In the genomic region with DNA sequence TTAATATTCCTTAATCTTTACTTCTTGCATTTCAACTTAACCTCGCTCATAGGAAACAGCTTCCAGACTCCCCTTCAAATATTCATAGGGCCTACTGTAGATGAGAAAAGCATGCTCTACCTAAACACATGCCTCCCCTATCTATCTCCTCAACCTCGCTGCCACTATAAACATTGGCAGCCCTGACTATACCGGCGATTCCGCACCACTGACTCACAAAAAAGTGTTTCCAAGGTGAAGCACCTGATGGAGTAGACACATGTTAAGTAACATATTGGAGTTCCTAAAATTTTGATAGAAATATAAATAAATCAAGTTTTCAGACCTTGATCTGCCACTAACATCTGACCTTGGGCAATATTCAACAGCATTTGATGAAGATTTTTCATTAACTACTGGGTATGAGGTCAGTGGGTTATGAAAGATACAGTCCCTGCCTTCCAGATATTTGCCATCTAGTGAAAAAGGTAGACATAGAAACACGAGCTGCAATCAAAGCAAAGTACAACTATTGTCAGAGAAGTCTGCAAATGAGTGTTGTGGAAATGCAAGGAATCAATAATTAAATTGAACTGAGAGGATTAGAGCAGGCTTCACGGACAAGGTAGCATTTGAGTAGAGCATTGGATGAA, we compare ENCODE assay signal across 22 cellular contexts.
"Had no signal": no experiment of that assay in that cellular context is flagged by ENCODE, and none has a peak within 500 bp of the region (broad histone marks: within the 10 kb centered on the region; RNA-seq: fewer than 3 reads in every experiment).

No MANE protein-coding gene starts in this region.

- H3K36me3 Mint-ChIP-seq: activated naive CD4-positive, alpha-beta T cell treated with anti-CD3 and anti-CD28 coated beads, Interleukin-2, amount 10 ng/mL, durations not matched to agents 7 days and 5 days; mesothelial cell of epicardium; naive thymus-derived CD8-positive, alpha-beta T cell; neural progenitor cell had no signal

- DNase-seq: activated B cell treated with CpG ODN at 0.5 μM for 24 hours; activated CD4-positive, alpha-beta T cell treated with anti-CD3 and anti-CD28 coated beads for 4 hours; activated CD4-positive, alpha-beta T cell treated with anti-CD3 and anti-CD28 coated beads, Interleukin-2, amount 50 U/mL, for 48 hours; activated effector memory CD4-positive, alpha-beta T cell treated with anti-CD3 and anti-CD28 coated beads, Interleukin-2, amount 50 U/mL, for 16 hours; activated naive CD4-positive, alpha-beta T cell treated with anti-CD3 and anti-CD28 coated beads, Interleukin-2, amount 10 ng/mL, durations not matched to agents 7 days and 5 days; activated T-cell treated with anti-CD3 and anti-CD28 coated beads, Interleukin-2, amount 50 U/mL, for 72 hours; amygdala; heart left ventricle; naive thymus-derived CD8-positive, alpha-beta T cell; retina; spleen; stimulated activated CD4-positive, alpha-beta T cell treated with anti-CD3 and anti-CD28 coated beads, Interleukin-4, amount 100 ng/mL, for 1 hour; stimulated activated naive CD4-positive, alpha-beta T cell; T-helper 1 cell; uterus had no signal

- H2AFZ ChIP-seq: neural progenitor cell had no signal

- H3K27me3 Mint-ChIP-seq: activated naive CD4-positive, alpha-beta T cell treated with anti-CD3 and anti-CD28 coated beads, Interleukin-2, amount 10 ng/mL, durations not matched to agents 7 days and 5 days; naive thymus-derived CD8-positive, alpha-beta T cell; progenitor cell of endocrine pancreas had no signal

- H3K27ac Mint-ChIP-seq: activated B cell treated with CpG ODN at 0.5 μM for 24 hours; activated naive CD4-positive, alpha-beta T cell treated with anti-CD3 and anti-CD28 coated beads, Interleukin-2, amount 10 ng/mL, durations not matched to agents 7 days and 5 days; activated T-cell treated with anti-CD3 and anti-CD28 coated beads, Interleukin-2, amount 50 U/mL, for 72 hours; mesothelial cell of epicardium; neural progenitor cell; progenitor cell of endocrine pancreas had no signal

- H3K27ac ChIP-seq: cardiac muscle cell, epithelial cell of prostate, heart left ventricle, neural progenitor cell had no signal

- H3K27me3 ChIP-seq: cardiac muscle cell, heart left ventricle, spleen, uterus had no signal

- H3K9ac ChIP-seq: neural progenitor cell had no signal

- H3K9me3 ChIP-seq: heart left ventricle, spleen, uterus had no signal

- FAIRE-seq: keratinocyte, TTC549 had no signal

- H3K36me3 ChIP-seq: cardiac muscle cell, heart left ventricle, neural progenitor cell, spleen, uterus had no signal

- ATAC-seq: activated T-cell treated with anti-CD3 and anti-CD28 coated beads, Interleukin-2, amount 50 U/mL, for 72 hours; heart left ventricle; naive thymus-derived CD8-positive, alpha-beta T cell had no signal

- H3K4me2 ChIP-seq: neural progenitor cell had no signal

- H3K4me3 Mint-ChIP-seq: activated B cell treated with CpG ODN at 0.5 μM for 24 hours; activated naive CD4-positive, alpha-beta T cell treated with anti-CD3 and anti-CD28 coated beads, Interleukin-2, amount 10 ng/mL, durations not matched to agents 7 days and 5 days; activated T-cell treated with anti-CD3 and anti-CD28 coated beads, Interleukin-2, amount 50 U/mL, for 72 hours; mesothelial cell of epicardium; naive thymus-derived CD8-positive, alpha-beta T cell; neural progenitor cell had no signal

- H3K4me3 ChIP-seq: cardiac muscle cell, heart left ventricle, neural progenitor cell, spleen, uterus had no signal

- H3K9me3 Mint-ChIP-seq: activated B cell treated with CpG ODN at 0.5 μM for 24 hours; activated naive CD4-positive, alpha-beta T cell treated with anti-CD3 and anti-CD28 coated beads, Interleukin-2, amount 10 ng/mL, durations not matched to agents 7 days and 5 days; activated T-cell treated with anti-CD3 and anti-CD28 coated beads, Interleukin-2, amount 50 U/mL, for 72 hours; mesothelial cell of epicardium; naive thymus-derived CD8-positive, alpha-beta T cell; neural progenitor cell had no signal
